17 cellular contexts compared by ENCODE assay signal in the genomic region with DNA sequence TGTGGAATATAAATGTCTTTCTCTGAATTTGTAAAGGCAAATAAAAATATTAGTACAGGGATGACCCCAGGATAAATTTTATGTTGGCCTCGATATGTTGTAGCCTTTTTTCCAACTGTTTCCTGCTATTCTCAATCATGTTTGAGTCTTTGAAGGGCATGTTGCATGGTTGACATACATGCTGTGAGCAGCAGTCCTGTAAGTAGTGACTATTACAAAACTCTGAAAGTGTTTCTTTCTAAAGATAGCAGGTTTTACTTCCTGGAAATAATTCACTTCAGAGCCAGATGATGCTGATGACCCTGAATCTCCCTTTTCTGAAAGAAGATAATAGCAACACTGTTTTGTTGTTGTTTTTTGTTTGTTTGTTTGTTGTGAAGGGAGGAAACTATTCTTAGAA.
"Had no signal": no experiment of that assay in that cellular context is flagged by ENCODE, and none has a peak within 500 bp of the region (broad histone marks: within the 10 kb centered on the region; RNA-seq: fewer than 3 reads in every experiment).

No MANE protein-coding gene starts in this region.

- ATAC-seq: left lobe of liver; natural killer cell treated with Interleukin-12 subunit alpha and Interleukin-12 subunit beta and Interleukin-15 and Interleukin-18, amount 100 ng/mL, for 72 hours had no signal

- H3K4me3 ChIP-seq: colonic mucosa, heart right ventricle, lower lobe of right lung, pancreas had no signal

- H3K36me3 ChIP-seq: colonic mucosa, gastrocnemius medialis, heart right ventricle, lower lobe of right lung, pancreas had no signal

- H3K27me3 ChIP-seq: colonic mucosa, gastrocnemius medialis, heart right ventricle, pancreas had no signal

- H3K4me1 ChIP-seq: colonic mucosa, gastrocnemius medialis, lower lobe of right lung, pancreas had no signal

- H3K9me3 ChIP-seq: colonic mucosa, gastrocnemius medialis, heart right ventricle, lower lobe of right lung, pancreas had no signal

- DNase-seq: colonic mucosa; dermis blood vessel endothelial cell; endodermal cell; erythroblast; gastrocnemius medialis; heart right ventricle; islet precursor cell; lower lobe of right lung; occipital lobe; right cardiac atrium; small intestine; stimulated activated CD4-positive, alpha-beta T cell treated with anti-CD3 and anti-CD28 coated beads, Interleukin-2, amount 100 ng/mL, for 48 hours; stimulated activated naive CD4-positive, alpha-beta T cell treated with Interleukin-2 at 50 U/mL for 16 hours; trophoblast cell had no signal

- H3K27ac ChIP-seq: colonic mucosa, lower lobe of right lung had no signal
